8 cellular contexts compared by ENCODE assay signal in the genomic region with DNA sequence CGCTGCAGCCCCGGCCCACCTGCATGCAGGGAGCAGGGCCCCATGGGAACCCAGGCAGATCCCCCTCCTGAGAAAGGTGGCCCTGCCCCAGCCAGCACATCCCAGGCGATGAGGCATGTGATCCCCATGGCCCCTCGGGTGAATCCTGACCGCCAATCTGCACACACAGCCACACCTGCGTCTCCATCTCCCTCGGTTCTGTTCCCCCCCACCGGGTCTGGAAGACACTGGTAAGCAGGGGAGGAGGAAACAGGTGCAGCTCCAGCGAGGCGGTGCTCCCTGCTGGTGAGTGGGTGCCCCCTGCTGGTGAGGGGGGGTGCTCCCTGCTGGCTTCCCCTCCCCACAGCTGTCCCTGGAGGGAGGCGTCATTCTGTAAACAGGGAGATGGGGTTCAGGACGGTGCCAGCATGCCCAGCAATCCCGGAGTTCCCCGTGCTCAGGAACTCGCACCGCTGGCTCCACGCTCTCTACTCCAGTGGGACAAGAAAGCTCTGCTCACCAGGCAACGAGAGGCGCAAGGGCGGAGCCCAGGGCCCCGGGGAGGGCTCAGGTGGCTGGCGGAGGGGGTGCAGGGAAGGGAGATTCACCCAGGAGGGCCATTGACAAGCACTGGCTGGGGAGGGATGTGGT. TPM values are rescaled to one million over a fixed set of nuclear protein-coding genes. Genes with fewer than 3 reads are reported as not detected.
A peak's percentile ranks its signal among the peaks of the same experiment; 100 is the strongest.
DNase-seq lines count a peak whose midpoint lies in the region; TF ChIP-seq lines count a peak whose summit lies in the region.

No MANE protein-coding gene starts in this region.

- H3K27ac ChIP-seq in cardiac muscle cell: no peak overlapping the region

- peaks cover 4% of the 10 kb centered on the region for H3K4me1 ChIP-seq in cardiac muscle cell (ENCODE audit: low read depth)

- DNase-seq in Ammon's horn (ENCODE audit: low spot score): peak; percentile 66
- peak; percentile 87 for DNase-seq in GM20000 (ENCODE audit: low spot score)
- DNase-seq in LoVo (ENCODE audit: low spot score): peak; percentile 58
- DNase-seq in SK-N-DZ (ENCODE audit: low spot score): peak; percentile 42
- peak; percentile 40 to 85 (median 78) for DNase-seq in activated naive CD4-positive, alpha-beta T cell (lab: John Stamatoyannopoulos, UW)
- peak; percentile 68 to 74 for DNase-seq in cardiac muscle cell (ENCODE audit: low read depth in 1 of 2, low spot score in 1 of 2)
- DNase-seq in retinal pigment epithelial cell (ENCODE audit: low read depth): no peak
- DNase-seq in epidermal melanocyte (ENCODE audit: insufficient read length, low spot score): no peak

- H3K36me3 ChIP-seq in cardiac muscle cell: no peaks in the 10 kb centered on the region

- no peak overlapping the region for H3K4me3 ChIP-seq in cardiac muscle cell
- H3K4me3 ChIP-seq in retinal pigment epithelial cell (ENCODE audit: low read length): no peak overlapping the region

- H3K27me3 ChIP-seq in cardiac muscle cell: no peaks in the 10 kb centered on the region

- H3K9me3 ChIP-seq in cardiac muscle cell (ENCODE audit: low read depth): no peaks in the 10 kb centered on the region

- TF ChIP-seq CTCF in GM20000 (IDR thresholded peaks at IDR 0.05; ENCODE audit: extremely low read depth, missing control alignments): peak; percentile 87
- peak; percentile 86 for TF ChIP-seq CTCF in cardiac muscle cell (IDR thresholded peaks at IDR 0.05; ENCODE audit: low read depth, low read length)
- TF ChIP-seq CTCF in retinal pigment epithelial cell (conservative IDR thresholded peaks at IDR 0.05; ENCODE audit: low read depth, low read length): peak; percentile 87

RNA-seq across cellular contexts. Expression of a gene that starts 28.4 kb away (rescaled TPM):
- 0.28 and 0.56 TPM in 2 replicates for polyA plus RNA-seq in SK-N-DZ (2014; cell fraction: cytosol; rRNA removed)
- 0.99 and 6.8 TPM in 2 replicates for polyA plus RNA-seq in SK-N-DZ (2014; cell fraction: nucleus; rRNA removed)
- 25.5 and 29.9 TPM in 2 replicates for total RNA-seq in cardiac muscle cell
- 14.1 and 21.9 TPM in 2 replicates for polyA plus RNA-seq in cardiac muscle cell

Comparison
In these comparisons a context has a peak if more than half of its experiments do, and no peak if none do; other contexts are left out.
1. DNase-seq: peak in Ammon's horn (single experiment), GM20000 (single experiment), LoVo (single experiment), SK-N-DZ (single experiment), activated naive CD4-positive, alpha-beta T cell (4 of 4) and cardiac muscle cell (2 of 2); none in retinal pigment epithelial cell (single experiment) and epidermal melanocyte (single experiment).
2. Peak in every context shown above with its lines, with median percentiles within 50 percentile points of each other: CTCF ChIP-seq.